Comparison of ENCODE assay signal across 22 cellular contexts in the genomic region with DNA sequence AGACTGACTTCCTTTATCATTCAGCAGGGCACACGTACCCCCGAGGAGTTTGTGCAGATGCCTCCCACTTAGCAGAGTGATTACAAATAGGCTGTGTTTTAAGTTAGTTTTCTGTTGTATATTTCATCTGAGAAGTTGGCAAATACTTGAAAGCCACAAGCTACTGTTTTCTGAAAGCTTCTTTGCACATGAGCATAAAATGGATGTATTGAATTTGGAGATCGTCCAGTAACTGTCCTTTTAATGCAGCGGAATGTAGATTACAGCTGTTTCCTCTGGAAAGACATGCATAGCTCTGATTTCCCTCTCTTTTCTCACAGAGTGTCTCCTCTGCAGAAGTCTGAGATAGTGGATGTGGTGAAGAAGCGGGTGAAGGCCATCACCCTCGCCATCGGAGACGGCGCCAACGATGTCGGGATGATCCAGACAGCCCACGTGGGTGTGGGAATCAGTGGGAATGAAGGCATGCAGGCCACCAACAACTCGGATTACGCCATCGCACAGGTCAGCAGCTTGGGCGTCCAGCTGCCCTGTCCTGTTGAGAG.
DNase-seq lines count a peak whose midpoint lies in the region; ATAC-seq and TF ChIP-seq lines count a peak whose summit lies in the region.
"Had no signal": no experiment of that assay in that cellular context is flagged by ENCODE, and none has a peak within 500 bp of the region (broad histone marks: within the 10 kb centered on the region; RNA-seq: fewer than 3 reads in every experiment).

No MANE protein-coding gene starts in this region.

- H3K9me3 ChIP-seq in fibroblast of lung (ENCODE audit: control insufficient read depth, insufficient read depth, low read depth, low read length) = no peaks in the 10 kb centered on the region
- H3K9me3 ChIP-seq: BE2C, MG63, SJSA1 had no signal

- no peak overlapping the region for H3K4me3 ChIP-seq in astrocyte of the cerebellum (ENCODE audit: low read depth, low read length)
- no peak overlapping the region for H3K4me3 ChIP-seq in fibroblast of lung (replicated peaks in 1 of 4; ENCODE audit: control extremely low read depth in 1 of 4, insufficient read depth in 1 of 4, low read depth in 3 of 4, low read length in 4 of 4)
- H3K4me3 ChIP-seq: GM23248, MG63, SJSA1 had no signal

- H3K4me2 ChIP-seq in fibroblast of lung (ENCODE audit: extremely low read depth, insufficient read depth, low read length) = no peak overlapping the region

- no peak overlapping the region for H2AFZ ChIP-seq in fibroblast of lung (ENCODE audit: low read length)
- H2AFZ ChIP-seq: GM23248 had no signal

- H3K36me3 Mint-ChIP-seq in mesothelial cell of epicardium = no peaks in the 10 kb centered on the region
- H3K36me3 Mint-ChIP-seq: CD14-positive monocyte; CD8-positive, alpha-beta memory T cell had no signal

- no peak overlapping the region for H3K4me3 Mint-ChIP-seq in mesothelial cell of epicardium
- H3K4me3 Mint-ChIP-seq: CD14-positive monocyte; CD8-positive, alpha-beta memory T cell; H9 had no signal

- H4K20me1 ChIP-seq in fibroblast of lung (ENCODE audit: control insufficient read depth, extremely low read depth, insufficient read depth, low read length) = no peaks in the 10 kb centered on the region

- DNase-seq in astrocyte of the cerebellum (ENCODE audit: low read depth) (peak; percentile 58), fibroblast of lung (ENCODE audit: low read depth in 2 of 2) (peak; percentile 31 to 79), mesothelial cell of epicardium (ENCODE audit: low spot score in 2 of 2, unreplicated experiment in 2 of 2) (no peak), ureter (ENCODE audit: low spot score) (no peak), NOMO-1 (lab: John Stamatoyannopoulos, UW; ENCODE audit: unreplicated experiment in 2 of 2) (no peak), NCI-H69 (lab: John Stamatoyannopoulos, UW) (no peak)
- DNase-seq: BE2C; CD8-positive, alpha-beta memory T cell; GM23248; H9; KBM-7; MG63; NCI-H1105 treated with DMSO at 0.1 percent for 48 hours; NCI-H146; NCI-H2029; NCI-H446 treated with DMSO at 0.1 percent for 48 hours; NCI-H526; Right ventricle myocardium superior; RPMI8226 had no signal

- H3K27ac ChIP-seq in fibroblast of lung (ENCODE audit: insufficient read depth, low read length) = no peak overlapping the region
- H3K27ac ChIP-seq: GM23248, SJSA1 had no signal

- no peak for TF ChIP-seq CTCF in astrocyte of the cerebellum (IDR thresholded peaks at IDR 0.05; ENCODE audit: low read depth, low read length, missing control alignments)
- no peak for TF ChIP-seq CTCF in fibroblast of lung (conservative IDR thresholded peaks at IDR 0.05 in 1 of 2, IDR thresholded peaks at IDR 0.05 in 1 of 2; ENCODE audit: low read depth in 1 of 2, low read length in 2 of 2)
- TF ChIP-seq CTCF in mesothelial cell of epicardium (IDR thresholded peaks at IDR 0.05; ENCODE audit: unreplicated experiment) = no peak

- no peaks in the 10 kb centered on the region for H3K36me3 ChIP-seq in fibroblast of lung (ENCODE audit: control insufficient read depth, insufficient read depth, low read length)
- H3K36me3 ChIP-seq: BE2C, MG63, SJSA1 had no signal

- H3K27me3 ChIP-seq in fibroblast of lung (ENCODE audit: control insufficient read depth, insufficient read depth, low read length) = peaks cover 7% of the 10 kb centered on the region
- H3K27me3 ChIP-seq: BE2C, MG63, SJSA1 had no signal

- H3K27me3 Mint-ChIP-seq in mesothelial cell of epicardium (ENCODE audit: low read depth) = peaks cover 2% of the 10 kb centered on the region

- peaks cover 45% of the 10 kb centered on the region for H3K4me1 Mint-ChIP-seq in mesothelial cell of epicardium
- H3K4me1 Mint-ChIP-seq: CD14-positive monocyte; CD8-positive, alpha-beta memory T cell had no signal

- H3K27ac Mint-ChIP-seq in mesothelial cell of epicardium = peak overlapping the region; percentile 7
- H3K27ac Mint-ChIP-seq: CD14-positive monocyte; CD8-positive, alpha-beta memory T cell had no signal

- H3K79me2 ChIP-seq in fibroblast of lung (ENCODE audit: control insufficient read depth, insufficient read depth, low read length) = no peaks in the 10 kb centered on the region

- no peaks in the 10 kb centered on the region for H3K4me1 ChIP-seq in fibroblast of lung (ENCODE audit: control insufficient read depth, extremely low read depth, insufficient read depth, low read length)
- H3K4me1 ChIP-seq: BE2C had no signal

- H3K9me3 Mint-ChIP-seq in mesothelial cell of epicardium = no peaks in the 10 kb centered on the region
- H3K9me3 Mint-ChIP-seq: CD8-positive, alpha-beta memory T cell had no signal

- ATAC-seq in HG03196 (IDR thresholded peaks at IDR 0.05; ENCODE audit: unreplicated experiment) = no peak

- H3K9ac ChIP-seq in fibroblast of lung (ENCODE audit: insufficient read depth, low read length) = no peak overlapping the region
- H3K9ac ChIP-seq: GM23248 had no signal

- in situ Hi-C loops in astrocyte of the cerebellum (cut with HindIII; ENCODE audit: low sequenced_read_pairs) = no loop called here

Comparison
In these comparisons a context has a peak if more than half of its experiments do, and no peak if none do; other contexts are left out.
1. DNase-seq: peak in astrocyte of the cerebellum (single experiment) and fibroblast of lung (2 of 2); none in mesothelial cell of epicardium (0 of 2), ureter (single experiment), NOMO-1 (0 of 2) and NCI-H69 (single experiment).